27 cellular contexts compared by ENCODE assay signal in genomic region chrY:3012221-3012620, GRCh38.
"Had no signal": no experiment of that assay in that cellular context is flagged by ENCODE, and none has a peak within 500 bp of the region (broad histone marks: within the 10 kb centered on the region; RNA-seq: fewer than 3 reads in every experiment).

No MANE protein-coding gene starts in this region.

- H3K4me3 Mint-ChIP-seq: naive thymus-derived CD8-positive, alpha-beta T cell; nephron; neural crest cell; stimulated activated naive B cell treated with anti-CD40 and anti-IgM and Interleukin-4, amounts not matched to agents 10 μg/mL and 1 μg/mL and 100 μg/mL, for 72 hours had no signal

- DNase-seq: hippocampal formation; kidney glomerular epithelial cell; left cardiac atrium; left lung; lower lobe of right lung; mammary epithelial cell; mesenchymal stem cell; naive thymus-derived CD8-positive, alpha-beta T cell; nucleus accumbens; pancreas; posterior cingulate gyrus; retina; right cardiac atrium; spleen; stimulated activated CD4-positive, alpha-beta T cell treated with anti-CD3 and anti-CD28 coated beads, Interleukin-2, amount 100 ng/mL, for 48 hours; stimulated activated CD4-positive, alpha-beta T cell treated with anti-CD3 and anti-CD28 coated beads, Interleukin-4, amount 100 ng/mL, for 4 hours; stimulated activated CD8-positive, alpha-beta memory T cell treated with anti-CD3 and anti-CD28 coated beads, Interleukin-4, amount 100 ng/mL, for 48 hours; stimulated activated naive B cell treated with anti-CD40 and anti-IgM and Interleukin-4, amounts not matched to agents 10 μg/mL and 1 μg/mL and 100 μg/mL, for 72 hours; stimulated activated naive CD8-positive, alpha-beta T cell treated with anti-CD3 and anti-CD28 coated beads, Interleukin-15, Interleukin-2, amounts not matched to agents 100 U/mL and 50 U/mL, for 24 hours; upper lobe of left lung had no signal

- H3K27me3 Mint-ChIP-seq: naive thymus-derived CD8-positive, alpha-beta T cell; stimulated activated naive B cell treated with anti-CD40 and anti-IgM and Interleukin-4, amounts not matched to agents 10 μg/mL and 1 μg/mL and 100 μg/mL, for 72 hours had no signal

- H3K9me3 ChIP-seq: left lung, lower lobe of right lung, pancreas, prostate gland, spleen, tibial nerve, upper lobe of left lung had no signal

- H3K27me3 ChIP-seq: left lung, pancreas, spleen, tibial nerve, upper lobe of left lung had no signal

- FAIRE-seq: keratinocyte, pancreas had no signal

- H3K9me3 Mint-ChIP-seq: naive thymus-derived CD8-positive, alpha-beta T cell; nephron; neural crest cell had no signal

- H3K36me3 ChIP-seq: left lung, lower lobe of right lung, pancreas, prostate gland, tibial nerve, upper lobe of left lung had no signal

- ATAC-seq: left cardiac atrium; left lung; lower lobe of right lung; naive thymus-derived CD8-positive, alpha-beta T cell; pancreas; right cardiac atrium; sciatic nerve; stimulated activated naive B cell treated with anti-CD40 and anti-IgM and Interleukin-4, amounts not matched to agents 10 μg/mL and 1 μg/mL and 100 μg/mL, for 72 hours; stimulated activated naive CD8-positive, alpha-beta T cell treated with anti-CD3 and anti-CD28 coated beads, Interleukin-15, Interleukin-2, amounts not matched to agents 100 U/mL and 50 U/mL, for 24 hours had no signal

- H3K27ac ChIP-seq: left lung, lower lobe of right lung, pancreas, prostate gland, skin epidermis, spleen, tibial nerve, upper lobe of left lung had no signal

- H3K4me1 ChIP-seq: left lung, lower lobe of right lung, pancreas, prostate gland, tibial nerve, upper lobe of left lung had no signal

- H3K4me3 ChIP-seq: left lung, lower lobe of right lung, pancreas, prostate gland, skin epidermis, spleen, tibial nerve, upper lobe of left lung had no signal

- H3K4me1 Mint-ChIP-seq: nephron, neural crest cell had no signal

- H3K27ac Mint-ChIP-seq: nephron; stimulated activated naive B cell treated with anti-CD40 and anti-IgM and Interleukin-4, amounts not matched to agents 10 μg/mL and 1 μg/mL and 100 μg/mL, for 72 hours had no signal
